7 cellular contexts compared by ENCODE assay signal in the genomic region with DNA sequence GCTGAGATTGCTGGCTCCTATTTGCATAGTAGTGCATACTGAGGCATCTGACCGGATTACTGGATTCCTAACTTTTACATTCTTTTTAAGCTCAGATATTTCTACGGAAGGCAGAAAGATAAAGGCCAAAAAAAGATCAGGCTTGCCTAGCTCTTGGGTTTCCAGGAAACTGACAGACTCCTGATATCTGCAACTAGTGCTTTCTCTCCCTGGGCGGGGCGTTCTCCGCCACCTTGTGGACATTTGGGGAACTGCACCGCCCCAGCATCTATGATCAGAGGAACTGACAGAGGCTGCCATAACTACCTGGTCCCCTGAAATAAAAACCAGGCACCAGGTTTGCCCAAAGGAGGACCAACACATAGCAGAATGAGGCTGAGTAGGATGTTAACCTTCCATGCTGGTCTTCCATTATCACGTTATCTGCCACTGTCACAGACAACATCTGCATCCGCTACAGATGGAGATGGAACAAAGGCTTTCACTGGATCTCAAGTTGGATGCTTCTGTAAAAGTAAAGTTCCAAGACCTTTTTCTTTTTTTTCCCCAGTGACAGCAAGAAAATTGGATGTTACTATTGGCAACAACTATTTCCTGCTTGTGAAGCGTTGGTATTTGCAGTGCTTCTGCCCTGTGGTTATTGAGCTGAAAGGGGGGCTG. TPM values are rescaled to one million over a fixed set of nuclear protein-coding genes. Genes with fewer than 3 reads are reported as not detected.
DNase-seq lines count a peak whose midpoint lies in the region; ATAC-seq and TF ChIP-seq lines count a peak whose summit lies in the region.

No MANE protein-coding gene starts in this region.

- no peaks in the 10 kb centered on the region for H4K20me1 ChIP-seq in GM23338 (replicated peaks; ENCODE audit: insufficient read depth)
- no peaks in the 10 kb centered on the region for H4K20me1 ChIP-seq in smooth muscle cell (ENCODE audit: low read depth)

- no peaks in the 10 kb centered on the region for H3K9me2 ChIP-seq in GM23338 (ENCODE audit: insufficient read depth)

- no peaks in the 10 kb centered on the region for H3K9me3 Mint-ChIP-seq in GM23338

- peaks cover 1% of the 10 kb centered on the region for H3K27me3 Mint-ChIP-seq in GM23338 (ENCODE audit: insufficient read depth, low read depth, poor library complexity)

- H3K9ac ChIP-seq in smooth muscle cell (ENCODE audit: low read depth): no peak overlapping the region

- no peaks in the 10 kb centered on the region for H3F3A ChIP-seq in GM23338 (replicated peaks; ENCODE audit: low read depth)
- no peaks in the 10 kb centered on the region for H3F3A ChIP-seq in smooth muscle cell (ENCODE audit: low read depth)

- intact Hi-C loops in adrenal gland (cut with DNase I): loop anchor here (2.0 to 5.0 kb wide), 2 partner anchors 128 to 131 kb away; no protein-coding TSS in a partner anchor

- H3K27me3 ChIP-seq in GM23338 (ENCODE audit: insufficient read depth) (no peaks in the 10 kb centered on the region), adrenal gland (no peaks in the 10 kb centered on the region), smooth muscle cell (ENCODE audit: low read depth) (no peaks in the 10 kb centered on the region)

- peak overlapping the region; percentile 82; the same call in 1 of the 2 replicates for H2AFZ ChIP-seq in GM23338
- no peak overlapping the region for H2AFZ ChIP-seq in smooth muscle cell (ENCODE audit: low read depth)

- H3K4me2 ChIP-seq in GM23338: no peak overlapping the region
- peak overlapping the region; percentile 68 for H3K4me2 ChIP-seq in smooth muscle cell

- H3K27ac ChIP-seq in GM23338 (ENCODE audit: low read depth) (no peak overlapping the region), adrenal gland (no peak overlapping the region), smooth muscle cell (ENCODE audit: low read depth) (peak overlapping the region; percentile 41)

- TF ChIP-seq CTCF in GM12872 (IDR thresholded peaks at IDR 0.05; ENCODE audit: insufficient read depth, low read depth, low read length): peak; percentile 98
- peak; percentile 93 to 99 for TF ChIP-seq CTCF in GM23338 (conservative IDR thresholded peaks at IDR 0.05; ENCODE audit: low read depth in 2 of 2)
- TF ChIP-seq CTCF in adrenal gland (IDR thresholded peaks at IDR 0.05): peak; percentile 95 to 100 (median 96)
- TF ChIP-seq CTCF in smooth muscle cell (IDR thresholded peaks at IDR 0.05; ENCODE audit: borderline replicate concordance, insufficient read depth, poor library complexity, severe bottlenecking): peak; percentile 100

- no peaks in the 10 kb centered on the region for H3K36me3 ChIP-seq in GM23338 (ENCODE audit: insufficient read depth)
- H3K36me3 ChIP-seq in adrenal gland (replicated peaks in 1 of 2): no peaks in the 10 kb centered on the region
- no peaks in the 10 kb centered on the region for H3K36me3 ChIP-seq in smooth muscle cell (ENCODE audit: low read depth)

- TF ChIP-seq POLR2A in adrenal gland (IDR thresholded peaks at IDR 0.05): no peak

- 21 to 24% (median 23%) methylated on average over 9 of the region's 9 CpGs for WGBS in adrenal gland, 4 donors
- 28% methylated on average over 9 of the region's 9 CpGs for WGBS in smooth muscle cell (ENCODE audit: low lambda C conversion rate)

- H3K36me3 Mint-ChIP-seq in GM23338 (ENCODE audit: low read depth): no peaks in the 10 kb centered on the region

- no peak overlapping the region for H3K4me3 Mint-ChIP-seq in GM23338

- H3K4me1 Mint-ChIP-seq in GM23338: peaks cover 5% of the 10 kb centered on the region; the same call in 1 of the 3 replicates

- H3K79me2 ChIP-seq in GM23338 (replicated peaks; ENCODE audit: insufficient read depth) (no peaks in the 10 kb centered on the region), smooth muscle cell (ENCODE audit: low read depth) (no peaks in the 10 kb centered on the region)

- no peak overlapping the region for H3K27ac Mint-ChIP-seq in GM23338

- H3K4me3 ChIP-seq in GM23338 (no peak overlapping the region), adrenal gland (no peak overlapping the region), smooth muscle cell (no peak overlapping the region)

- peak; percentile 79 for DNase-seq in GM23338 (ENCODE audit: low spot score)
- DNase-seq in LHCN-M2 (ENCODE audit: low read depth): peak; percentile 77
- DNase-seq in T-helper 2 cell: peak; percentile 34 to 69 (median 53)
- DNase-seq in adrenal gland: peak; percentile 66 to 93 (median 82)
- DNase-seq in hepatic stellate cell (ENCODE audit: low spot score): peak; percentile 54
- DNase-seq in smooth muscle cell (lab: John Stamatoyannopoulos, UW; ENCODE audit: unreplicated experiment): peak; percentile 57

- H3K4me1 ChIP-seq in GM23338 (ENCODE audit: insufficient read depth): no peaks in the 10 kb centered on the region
- no peaks in the 10 kb centered on the region for H3K4me1 ChIP-seq in adrenal gland (replicated peaks in 1 of 2)
- H3K4me1 ChIP-seq in smooth muscle cell (ENCODE audit: low read depth): no peaks in the 10 kb centered on the region

- H3K9me3 ChIP-seq in adrenal gland (replicated peaks in 1 of 3): no peaks in the 10 kb centered on the region
- no peaks in the 10 kb centered on the region for H3K9me3 ChIP-seq in smooth muscle cell (replicated peaks; ENCODE audit: low read depth)

- ATAC-seq in GM23338: peak; percentile 99

TF ChIP-seq in GM23338, 12 proteins besides CTCF, POLR2A, EP300 and RAD21:
- no peak for TF ChIP-seq NANOG (IDR thresholded peaks at IDR 0.05; ENCODE audit: borderline replicate concordance)
- no peak for TF ChIP-seq EZH2 (IDR thresholded peaks at IDR 0.05; ENCODE audit: low read depth, unreplicated experiment)
- no peak for TF ChIP-seq ZNF331 (CRISPR knock-in tag; IDR thresholded peaks at IDR 0.05; ENCODE audit: low read depth)
- TF ChIP-seq, protein P1, sequence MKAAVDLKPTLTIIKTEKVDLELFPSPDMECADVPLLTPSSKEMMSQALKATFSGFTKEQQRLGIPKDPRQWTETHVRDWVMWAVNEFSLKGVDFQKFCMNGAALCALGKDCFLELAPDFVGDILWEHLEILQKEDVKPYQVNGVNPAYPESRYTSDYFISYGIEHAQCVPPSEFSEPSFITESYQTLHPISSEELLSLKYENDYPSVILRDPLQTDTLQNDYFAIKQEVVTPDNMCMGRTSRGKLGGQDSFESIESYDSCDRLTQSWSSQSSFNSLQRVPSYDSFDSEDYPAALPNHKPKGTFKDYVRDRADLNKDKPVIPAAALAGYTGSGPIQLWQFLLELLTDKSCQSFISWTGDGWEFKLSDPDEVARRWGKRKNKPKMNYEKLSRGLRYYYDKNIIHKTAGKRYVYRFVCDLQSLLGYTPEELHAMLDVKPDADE (IDR thresholded peaks at IDR 0.05): no peak
- TF ChIP-seq, protein P2, sequence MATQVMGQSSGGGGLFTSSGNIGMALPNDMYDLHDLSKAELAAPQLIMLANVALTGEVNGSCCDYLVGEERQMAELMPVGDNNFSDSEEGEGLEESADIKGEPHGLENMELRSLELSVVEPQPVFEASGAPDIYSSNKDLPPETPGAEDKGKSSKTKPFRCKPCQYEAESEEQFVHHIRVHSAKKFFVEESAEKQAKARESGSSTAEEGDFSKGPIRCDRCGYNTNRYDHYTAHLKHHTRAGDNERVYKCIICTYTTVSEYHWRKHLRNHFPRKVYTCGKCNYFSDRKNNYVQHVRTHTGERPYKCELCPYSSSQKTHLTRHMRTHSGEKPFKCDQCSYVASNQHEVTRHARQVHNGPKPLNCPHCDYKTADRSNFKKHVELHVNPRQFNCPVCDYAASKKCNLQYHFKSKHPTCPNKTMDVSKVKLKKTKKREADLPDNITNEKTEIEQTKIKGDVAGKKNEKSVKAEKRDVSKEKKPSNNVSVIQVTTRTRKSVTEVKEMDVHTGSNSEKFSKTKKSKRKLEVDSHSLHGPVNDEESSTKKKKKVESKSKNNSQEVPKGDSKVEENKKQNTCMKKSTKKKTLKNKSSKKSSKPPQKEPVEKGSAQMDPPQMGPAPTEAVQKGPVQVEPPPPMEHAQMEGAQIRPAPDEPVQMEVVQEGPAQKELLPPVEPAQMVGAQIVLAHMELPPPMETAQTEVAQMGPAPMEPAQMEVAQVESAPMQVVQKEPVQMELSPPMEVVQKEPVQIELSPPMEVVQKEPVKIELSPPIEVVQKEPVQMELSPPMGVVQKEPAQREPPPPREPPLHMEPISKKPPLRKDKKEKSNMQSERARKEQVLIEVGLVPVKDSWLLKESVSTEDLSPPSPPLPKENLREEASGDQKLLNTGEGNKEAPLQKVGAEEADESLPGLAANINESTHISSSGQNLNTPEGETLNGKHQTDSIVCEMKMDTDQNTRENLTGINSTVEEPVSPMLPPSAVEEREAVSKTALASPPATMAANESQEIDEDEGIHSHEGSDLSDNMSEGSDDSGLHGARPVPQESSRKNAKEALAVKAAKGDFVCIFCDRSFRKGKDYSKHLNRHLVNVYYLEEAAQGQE (IDR thresholded peaks at IDR 0.05; ENCODE audit: unreplicated experiment): no peak
- no peak for TF ChIP-seq ZNF114 (CRISPR knock-in tag; IDR thresholded peaks at IDR 0.05)
- TF ChIP-seq CREB1 (CRISPR knock-in tag; IDR thresholded peaks at IDR 0.05; ENCODE audit: low read depth): no peak
- TF ChIP-seq JUNB (IDR thresholded peaks at IDR 0.05; ENCODE audit: unreplicated experiment): no peak
- TF ChIP-seq STAT1 (IDR thresholded peaks at IDR 0.05; ENCODE audit: unreplicated experiment): no peak
- TF ChIP-seq POLR2AphosphoS5 (IDR thresholded peaks at IDR 0.05; ENCODE audit: low read depth): no peak

RNA-seq across cellular contexts. Expression of a gene that starts 33.3 kb away (rescaled TPM):
- total RNA-seq in GM23338 (2014; rRNA removed; shearing (Covaris generic)): 0.50 and 1.5 TPM in 2 replicates
- polyA plus RNA-seq in GM23338 (2016; fragmentation: Nextera tagmentation; extraction: Ambion mirVana) (0.18 and 0.23 TPM in 2 replicates), adrenal gland (10 to 100 TPM in 1 of 3 donors, 1 to 10 TPM in 2; 2.9 to 14.2 (median 3.2) TPM), smooth muscle cell (72.8 and 88.6 TPM in 2 replicates)
- total RNA-seq in LHCN-M2 (2014; rRNA removed) (762 and 846 TPM in 2 replicates), adrenal gland (10 to 100 TPM in 5 of 8 donors, 1 to 10 TPM in 3; 3.6 to 13.2 (median 10.9) TPM), smooth muscle cell (124 and 137 TPM in 2 replicates)
- 193 TPM for polyA plus RNA-seq in LHCN-M2 (2012)
